ENCODE assay signal across 8 cellular contexts in genomic region chr16:57480127-57480753, GRCh38. TPM values are rescaled to one million over a fixed set of nuclear protein-coding genes. Genes with fewer than 3 reads are reported as not detected.
DNase-seq lines count a peak whose midpoint lies in the region; ATAC-seq, FAIRE-seq and TF ChIP-seq lines count a peak whose summit lies in the region.

No MANE protein-coding gene starts in this region.

- FAIRE-seq in pancreas (lab: Jason Lieb, UNC) = no peak

- H4K20me1 ChIP-seq in BLaER1 treated with 17β-estradiol and CSF1 and Interleukin-3, amounts not matched to agents 10 nM and 100 nM = peaks cover 0 to 72% (median 33%) of the 10 kb centered on the region in 11 experiments; a peak in 19 of 22 replicates

- ATAC-seq in SK-N-SH treated with all-trans-retinoic acid at 6 μM for 48 hours = peak; percentile 48
- peak; percentile 40 to 67 (median 58) for ATAC-seq in heart right ventricle
- peak; percentile 87 to 94 (median 90) for ATAC-seq in pancreas

- no peaks in the 10 kb centered on the region for H3K9me3 ChIP-seq in BLaER1 treated with 17β-estradiol and CSF1 and Interleukin-3, amounts not matched to agents 10 nM and 100 nM (replicated peaks in 1 of 11)
- H3K9me3 ChIP-seq in heart right ventricle (no peaks in the 10 kb centered on the region), pancreas (no peaks in the 10 kb centered on the region)

- WGBS in heart right ventricle, 2 donors = 29 to 32% methylated on average over 13 to 14 of the region's 14 CpGs
- 17 to 18% methylated on average over 14 of the region's 14 CpGs for WGBS in pancreas, 2 donors

- H3K9ac ChIP-seq in BLaER1 treated with 17β-estradiol and CSF1 and Interleukin-3, amounts not matched to agents 10 nM and 100 nM = peak overlapping the region in 8 of 11 experiments; percentile 39 to 71 (median 64); a peak in 10 of 22 replicates

- DNase-seq in heart right ventricle (peak in 1 of 2 donors; percentile 69), pancreas (peak; percentile 79 to 93 (median 84)), SIG-M5 treated with dmso at 0.1 percent for 504 hours (lab: John Stamatoyannopoulos, UW; ENCODE audit: unreplicated experiment) (no peak), SKM-1 (lab: John Stamatoyannopoulos, UW; ENCODE audit: unreplicated experiment) (no peak), OCI-M2 (lab: John Stamatoyannopoulos, UW; ENCODE audit: unreplicated experiment) (no peak)
- no peak for DNase-seq in stimulated activated naive CD4-positive, alpha-beta T cell (lab: John Stamatoyannopoulos, UW)

- peak overlapping the region; percentile 92 to 100 (median 97) for H3K4me2 ChIP-seq in BLaER1 treated with 17β-estradiol and CSF1 and Interleukin-3, amounts not matched to agents 10 nM and 100 nM

- H3K36me3 ChIP-seq in BLaER1 treated with 17β-estradiol and CSF1 and Interleukin-3, amounts not matched to agents 10 nM and 100 nM = peaks cover 0 to 12% (median 0%) of the 10 kb centered on the region in 11 experiments; a peak in 1 of 22 replicates
- H3K36me3 ChIP-seq in heart right ventricle = peaks cover 0 to 2% (median 0%) of the 10 kb centered on the region in 9 donors
- no peaks in the 10 kb centered on the region for H3K36me3 ChIP-seq in pancreas

- H3K27ac ChIP-seq in BLaER1 treated with 17β-estradiol and CSF1 and Interleukin-3, amounts not matched to agents 10 nM and 100 nM = 0 out of 22 replicates have a peak overlapping the region, but pooled peaks of 2 of the 11 experiments have one; percentile 50
- peak overlapping the region in 9 of 10 donors; percentile 20 to 75 (median 67) for H3K27ac ChIP-seq in heart right ventricle
- peak overlapping the region; percentile 22 to 76 (median 60) for H3K27ac ChIP-seq in pancreas

- intact Hi-C loops in heart right ventricle (cut with DNase I) = loop anchor here in 1 of 10 donors (5.0 kb wide), 1 partner anchor 47 kb away; no protein-coding TSS in a partner anchor
- intact Hi-C loops in pancreas (cut with DNase I) = no loop called here

- no peaks in the 10 kb centered on the region for H3K27me3 ChIP-seq in BLaER1 treated with 17β-estradiol and CSF1 and Interleukin-3, amounts not matched to agents 10 nM and 100 nM
- H3K27me3 ChIP-seq in heart right ventricle (peaks cover 0 to 11% (median 0%) of the 10 kb centered on the region in 7 donors), pancreas (no peaks in the 10 kb centered on the region)

- H3K4me1 ChIP-seq in BLaER1 treated with 17β-estradiol and CSF1 and Interleukin-3, amounts not matched to agents 10 nM and 100 nM = peaks cover 49 to 80% (median 64%) of the 10 kb centered on the region in 10 experiments
- H3K4me1 ChIP-seq in heart right ventricle (peaks cover 16 to 64% (median 43%) of the 10 kb centered on the region in 9 donors), pancreas (peaks cover 0 to 17% (median 4%) of the 10 kb centered on the region in 3 donors)

- TF ChIP-seq CTCF in heart right ventricle (IDR thresholded peaks at IDR 0.05) (no peak), pancreas (IDR thresholded peaks at IDR 0.05) (no peak)

- H3K4me3 ChIP-seq in BLaER1 treated with 17β-estradiol and CSF1 and Interleukin-3, amounts not matched to agents 10 nM and 100 nM = peak overlapping the region in 8 of 10 experiments; percentile 50 to 73 (median 61); a peak in 14 of 20 replicates
- peak overlapping the region in 9 of 10 donors; percentile 42 to 67 (median 60) for H3K4me3 ChIP-seq in heart right ventricle
- peak overlapping the region in 1 of 4 donors; percentile 40 for H3K4me3 ChIP-seq in pancreas

TF ChIP-seq in SK-N-SH treated with all-trans-retinoic acid at 6 μM for 48 hours, 23 proteins besides CTCF, POLR2A, EP300 and RAD21 (continues in another document):
- no peak for TF ChIP-seq ESRRG (CRISPR knock-in tag; IDR thresholded peaks at IDR 0.05)
- TF ChIP-seq ZC3H10 (CRISPR knock-in tag; IDR thresholded peaks at IDR 0.05) = no peak
- no peak for TF ChIP-seq TCF4 (CRISPR knock-in tag; IDR thresholded peaks at IDR 0.05; ENCODE audit: borderline replicate concordance)
- no peak for TF ChIP-seq SNAI2 (CRISPR knock-in tag; IDR thresholded peaks at IDR 0.05)
- TF ChIP-seq ZFP3 (CRISPR knock-in tag; IDR thresholded peaks at IDR 0.05) = no peak
- no peak for TF ChIP-seq ZNF565 (CRISPR knock-in tag; conservative IDR thresholded peaks at IDR 0.05; ENCODE audit: low read depth)
- no peak for TF ChIP-seq PPARA (CRISPR knock-in tag; IDR thresholded peaks at IDR 0.05; ENCODE audit: borderline replicate concordance)
- no peak for TF ChIP-seq ISL1 (CRISPR knock-in tag; IDR thresholded peaks at IDR 0.05)
- TF ChIP-seq RARB (CRISPR knock-in tag; IDR thresholded peaks at IDR 0.05) = no peak
- no peak for TF ChIP-seq CSRNP3 (CRISPR knock-in tag; IDR thresholded peaks at IDR 0.05)
- TF ChIP-seq CREB5 (CRISPR knock-in tag; IDR thresholded peaks at IDR 0.05; ENCODE audit: low read depth) = no peak
- TF ChIP-seq PATZ1 (CRISPR knock-in tag; IDR thresholded peaks at IDR 0.05; ENCODE audit: borderline replicate concordance) = no peak
- TF ChIP-seq POU6F1 (CRISPR knock-in tag; IDR thresholded peaks at IDR 0.05; ENCODE audit: borderline replicate concordance, low read depth) = no peak
- TF ChIP-seq ZNF70 (CRISPR knock-in tag; IDR thresholded peaks at IDR 0.05) = no peak
- no peak for TF ChIP-seq BACH2 (CRISPR knock-in tag; IDR thresholded peaks at IDR 0.05; ENCODE audit: borderline replicate concordance)

RNA-seq across cellular contexts. Expression of gene DOK4, which starts 6.1 kb away (rescaled TPM):
- total RNA-seq in heart right ventricle = 10 to 100 TPM in 2 of 10 donors, 1 to 10 TPM in 8; 3.6 to 10.7 (median 8.0) TPM
- polyA plus RNA-seq in heart right ventricle = 1 to 10 TPM; 5.9 to 9.1 TPM
- total RNA-seq in pancreas = 10 to 100 TPM in 5 of 6 donors, 1 to 10 TPM in 1; 9.2 to 24.4 (median 13.4) TPM
- polyA plus RNA-seq in pancreas = 10 to 100 TPM; 16.7 to 26.4 TPM

RNA-seq across cellular contexts. Expression of gene POLR2C, which starts 17.8 kb away (rescaled TPM):
- total RNA-seq in heart right ventricle = 10 to 100 TPM; 40.2 to 56.7 (median 47.2) TPM
- 10 to 100 TPM; 17.9 to 46.6 TPM for polyA plus RNA-seq in heart right ventricle
- 10 to 100 TPM; 21.8 to 26.7 (median 25.1) TPM for total RNA-seq in pancreas
- polyA plus RNA-seq in pancreas = 10 to 100 TPM; 20.4 to 43.9 TPM

RNA-seq across cellular contexts. Expression of gene COQ9, which starts 33.0 kb away (rescaled TPM):
- total RNA-seq in heart right ventricle (100 to 1,000 TPM; 135 to 230 (median 207) TPM), pancreas (10 to 100 TPM; 17.7 to 31.2 (median 23.4) TPM)
- polyA plus RNA-seq in heart right ventricle (100 to 1,000 TPM; 162 to 475 TPM), pancreas (10 to 100 TPM; 48.5 to 51.1 TPM)

RNA-seq across cellular contexts. Expression of gene CIAPIN1, which starts 33.1 kb away (rescaled TPM):
- total RNA-seq in heart right ventricle (10 to 100 TPM; 49.6 to 75.1 (median 61.0) TPM), pancreas (10 to 100 TPM; 14.5 to 20.9 (median 17.2) TPM)
- polyA plus RNA-seq in heart right ventricle (10 to 100 TPM; 20.1 to 63.0 TPM), pancreas (10 to 100 TPM; 11.6 to 23.8 TPM)

RNA-seq across cellular contexts. Expression of gene CCDC102A, which starts 56.1 kb away (rescaled TPM):
- 10 to 100 TPM in 1 of 10 donors, 1 to 10 TPM in 9; 3.1 to 10.2 (median 5.1) TPM for total RNA-seq in heart right ventricle
- 1 to 10 TPM; 3.7 to 5.9 TPM for polyA plus RNA-seq in heart right ventricle
- total RNA-seq in pancreas = 1 to 10 TPM; 2.2 to 5.8 (median 2.9) TPM
- polyA plus RNA-seq in pancreas = 1 to 10 TPM; 2.8 to 3.5 TPM

Comparison
In these comparisons a context has a peak if more than half of its experiments do, and no peak if none do; other contexts are left out.
1. DNase-seq: peak in pancreas (6 of 6); none in SIG-M5 treated with dmso at 0.1 percent for 504 hours (single experiment), SKM-1 (single experiment), OCI-M2 (single experiment) and stimulated activated naive CD4-positive, alpha-beta T cell (0 of 6).
2. RNA of gene COQ9, which starts 33.0 kb away (total RNA-seq): 135 to 230 TPM in heart right ventricle; 17.7 to 31.2 TPM in pancreas; every median in the first group is over 4 times any median in the second.
3. Peak in every context shown above with its lines, with median percentiles within 50 percentile points of each other: ATAC-seq.